In genomic region chr7:50315739-50316671, GRCh38 we compare ENCODE assay signal across 12 cellular contexts. TPM values are rescaled to one million over a fixed set of nuclear protein-coding genes. Genes with fewer than 3 reads are reported as not detected.
A peak's percentile ranks its signal among the peaks of the same experiment; 100 is the strongest.
DNase-seq lines count a peak whose midpoint lies in the region; TF ChIP-seq lines count a peak whose summit lies in the region.
"Had no signal": no experiment of that assay in that cellular context is flagged by ENCODE, and none has a peak within 500 bp of the region (broad histone marks: within the 10 kb centered on the region; RNA-seq: fewer than 3 reads in every experiment).

No MANE protein-coding gene starts in this region.

- H3F3A ChIP-seq in DOHH2 (ENCODE audit: control insufficient read depth, insufficient read depth): peaks cover 18% of the 10 kb centered on the region

- H3K27me3 ChIP-seq in DOHH2 (ENCODE audit: control insufficient read depth, low read length) (no peaks in the 10 kb centered on the region), Karpas-422 (ENCODE audit: low read length) (no peaks in the 10 kb centered on the region)
- H3K27me3 ChIP-seq: brain microvascular endothelial cell had no signal

- H3K27ac ChIP-seq in DOHH2 (ENCODE audit: low read depth, low read length) (peak overlapping the region; percentile 17), Karpas-422 (ENCODE audit: low read length) (peak overlapping the region; percentile 67)
- H3K27ac ChIP-seq: brain microvascular endothelial cell, esophagus muscularis mucosa had no signal

- H3K79me2 ChIP-seq in DOHH2 (ENCODE audit: control insufficient read depth, low read length): peaks cover 99% of the 10 kb centered on the region
- peaks cover 99% of the 10 kb centered on the region for H3K79me2 ChIP-seq in Karpas-422 (ENCODE audit: low read length)

- peak overlapping the region; percentile 91 for H3K4me3 ChIP-seq in DOHH2 (ENCODE audit: low read length)
- peak overlapping the region; percentile 51; the same call in 1 of the 2 replicates for H3K4me3 ChIP-seq in Karpas-422 (ENCODE audit: low read length)
- H3K4me3 ChIP-seq: esophagus muscularis mucosa had no signal

- H3K4me2 ChIP-seq in DOHH2 (ENCODE audit: low read length) (peak overlapping the region; percentile 80), Karpas-422 (ENCODE audit: low read depth, low read length, poor library complexity, severe bottlenecking) (peak overlapping the region; percentile 58)

- peaks cover 97% of the 10 kb centered on the region for H3K4me1 Mint-ChIP-seq in activated naive CD4-positive, alpha-beta T cell treated with anti-CD3 and anti-CD28 coated beads, Interleukin-2, amount 50 U/mL, for 24 hours
- peaks cover 52% of the 10 kb centered on the region for H3K4me1 Mint-ChIP-seq in neural crest cell

- H4K20me1 ChIP-seq in DOHH2 (ENCODE audit: control insufficient read depth, insufficient read depth, low read depth, low read length): peaks cover 66% of the 10 kb centered on the region
- no peaks in the 10 kb centered on the region; the same call in 1 of the 2 replicates for H4K20me1 ChIP-seq in Karpas-422 (ENCODE audit: insufficient read depth, low read depth, low read length)

- H3K9ac ChIP-seq in Karpas-422 (ENCODE audit: low read length): peak overlapping the region; percentile 64

- DNase-seq in Karpas-422 (peak; percentile 63), neural crest cell (ENCODE audit: low read depth, low spot score) (no peak), EL (no peak), CD1c-positive myeloid dendritic cell (ENCODE audit: extremely low spot score) (no peak), NCI-H1930 (lab: John Stamatoyannopoulos, UW) (no peak), SHP77 treated with DMSO at 0.1 percent for 48 hours (lab: John Stamatoyannopoulos, UW) (no peak)
- DNase-seq: brain microvascular endothelial cell, NCI-H146, nucleus accumbens had no signal

- peaks cover 97% of the 10 kb centered on the region for H3K36me3 ChIP-seq in DOHH2 (ENCODE audit: control insufficient read depth, low read length)
- peaks cover 30% of the 10 kb centered on the region for H3K36me3 ChIP-seq in Karpas-422 (ENCODE audit: insufficient read depth, low read length)
- H3K36me3 ChIP-seq: brain microvascular endothelial cell, esophagus muscularis mucosa had no signal

- peak overlapping the region; percentile 94 for H3K4me3 Mint-ChIP-seq in activated naive CD4-positive, alpha-beta T cell treated with anti-CD3 and anti-CD28 coated beads, Interleukin-2, amount 50 U/mL, for 24 hours
- peak overlapping the region; percentile 28 for H3K4me3 Mint-ChIP-seq in neural crest cell

- peaks cover 76% of the 10 kb centered on the region for H3K4me1 ChIP-seq in DOHH2 (ENCODE audit: control insufficient read depth, low read length)
- H3K4me1 ChIP-seq in Karpas-422 (ENCODE audit: low read length): peaks cover 98% of the 10 kb centered on the region
- H3K4me1 ChIP-seq: esophagus muscularis mucosa had no signal

- H3K9me3 ChIP-seq in DOHH2 (ENCODE audit: control insufficient read depth, insufficient read depth, low read length) (no peaks in the 10 kb centered on the region), Karpas-422 (ENCODE audit: low read length) (no peaks in the 10 kb centered on the region)
- H3K9me3 ChIP-seq: esophagus muscularis mucosa had no signal

- H3K9me2 ChIP-seq in DOHH2 (replicated peaks; ENCODE audit: control insufficient read depth, low read length): no peaks in the 10 kb centered on the region
- H3K9me2 ChIP-seq in Karpas-422 (replicated peaks; ENCODE audit: insufficient read depth, low read length): no peaks in the 10 kb centered on the region

- H3K27me3 Mint-ChIP-seq in activated naive CD4-positive, alpha-beta T cell treated with anti-CD3 and anti-CD28 coated beads, Interleukin-2, amount 50 U/mL, for 24 hours: no peaks in the 10 kb centered on the region
- H3K27me3 Mint-ChIP-seq in neural crest cell (ENCODE audit: low read depth): peaks cover 6% of the 10 kb centered on the region

- H2AFZ ChIP-seq in Karpas-422 (ENCODE audit: low read length): no peak overlapping the region

- peak overlapping the region; percentile 98 for H3K27ac Mint-ChIP-seq in activated naive CD4-positive, alpha-beta T cell treated with anti-CD3 and anti-CD28 coated beads, Interleukin-2, amount 50 U/mL, for 24 hours
- H3K27ac Mint-ChIP-seq in neural crest cell (ENCODE audit: unreplicated experiment): peak overlapping the region; percentile 89

- peaks cover 31% of the 10 kb centered on the region for H3K36me3 Mint-ChIP-seq in activated naive CD4-positive, alpha-beta T cell treated with anti-CD3 and anti-CD28 coated beads, Interleukin-2, amount 50 U/mL, for 24 hours
- no peaks in the 10 kb centered on the region for H3K36me3 Mint-ChIP-seq in neural crest cell (ENCODE audit: low read depth)

- TF ChIP-seq CTCF in DOHH2 (IDR thresholded peaks at IDR 0.05; ENCODE audit: low read depth, low read length, poor library complexity, severe bottlenecking) (peak; percentile 65), neural crest cell (conservative IDR thresholded peaks at IDR 0.05) (no peak)

- H3K9me3 Mint-ChIP-seq in activated naive CD4-positive, alpha-beta T cell treated with anti-CD3 and anti-CD28 coated beads, Interleukin-2, amount 50 U/mL, for 24 hours: no peaks in the 10 kb centered on the region
- no peaks in the 10 kb centered on the region for H3K9me3 Mint-ChIP-seq in neural crest cell

RNA-seq across cellular contexts. Expression of gene IKZF1, which starts 11.5 kb away (rescaled TPM):
- 117 and 118 TPM in 2 replicates for total RNA-seq in Karpas-422 (2014; rRNA removed; shearing (Covaris generic); ENCODE audit: low replicate concordance)
- 5.9 and 8.5 TPM in 2 replicates for total RNA-seq in neural crest cell

Comparison
In these comparisons a context has a peak if more than half of its experiments do, and no peak if none do; other contexts are left out.
1. RNA of gene IKZF1, which starts 11.5 kb away (total RNA-seq): 117 to 118 TPM in Karpas-422; 5.9 to 8.5 TPM in neural crest cell; every median in the first group is over 10 times any median in the second.